In genomic region chr6:80183019-80183418, GRCh38 we compare ENCODE assay signal across 27 cellular contexts.
"Had no signal": no experiment of that assay in that cellular context is flagged by ENCODE, and none has a peak within 500 bp of the region (broad histone marks: within the 10 kb centered on the region; RNA-seq: fewer than 3 reads in every experiment).

No MANE protein-coding gene starts in this region.

- H3K27me3 Mint-ChIP-seq: activated CD4-positive, alpha-beta memory T cell treated with anti-CD3 and anti-CD28 coated beads for 36 hours; activated CD4-positive, alpha-beta T cell treated with anti-CD3 and anti-CD28 coated beads, Interleukin-2, amount 10 ng/mL, durations not matched to agents 24 days and 14 days; activated naive CD4-positive, alpha-beta T cell treated with anti-CD3 and anti-CD28 coated beads, Interleukin-2, amount 10 ng/mL, durations not matched to agents 7 days and 5 days; naive thymus-derived CD8-positive, alpha-beta T cell; stimulated activated naive B cell treated with anti-CD40 and anti-IgM and Interleukin-4, amounts not matched to agents 10 μg/mL and 1 μg/mL and 100 μg/mL, for 72 hours; T-helper 17 cell had no signal

- H3K36me3 ChIP-seq: right atrium auricular region, thyroid gland, WERI-Rb-1 had no signal

- H3K4me1 ChIP-seq: parathyroid adenoma, psoas muscle, right atrium auricular region, stomach had no signal

- H3K27ac Mint-ChIP-seq: activated CD4-positive, alpha-beta memory T cell treated with anti-CD3 and anti-CD28 coated beads for 36 hours; activated CD4-positive, alpha-beta T cell treated with anti-CD3 and anti-CD28 coated beads, Interleukin-2, amount 10 ng/mL, durations not matched to agents 24 days and 14 days; activated naive CD4-positive, alpha-beta T cell treated with anti-CD3 and anti-CD28 coated beads, Interleukin-2, amount 10 ng/mL, durations not matched to agents 7 days and 5 days; mesothelial cell of epicardium; stimulated activated naive B cell treated with anti-CD40 and anti-IgM and Interleukin-4, amounts not matched to agents 10 μg/mL and 1 μg/mL and 100 μg/mL, for 72 hours; T-helper 17 cell had no signal

- H3K27me3 ChIP-seq: foreskin keratinocyte, right atrium auricular region, stomach, thyroid gland had no signal

- H3K9me3 Mint-ChIP-seq: activated naive CD4-positive, alpha-beta T cell treated with anti-CD3 and anti-CD28 coated beads, Interleukin-2, amount 10 ng/mL, durations not matched to agents 7 days and 5 days had no signal

- H3K9ac ChIP-seq: parathyroid adenoma had no signal

- H3K9me3 ChIP-seq: psoas muscle, right atrium auricular region, stomach, thyroid gland had no signal

- H2AFZ ChIP-seq: parathyroid adenoma had no signal

- H3K27ac ChIP-seq: foreskin keratinocyte, parathyroid adenoma, psoas muscle, right atrium auricular region, stomach, thyroid gland, WERI-Rb-1 had no signal

- DNase-seq: activated CD4-positive, alpha-beta memory T cell treated with anti-CD3 and anti-CD28 coated beads for 36 hours; activated CD4-positive, alpha-beta T cell treated with anti-CD3 and anti-CD28 coated beads, Interleukin-2, amount 10 ng/mL, durations not matched to agents 24 days and 14 days; activated CD8-positive, alpha-beta memory T cell treated with anti-CD3 and anti-CD28 coated beads, Interleukin-2, amount 50 U/mL, for 4 hours; activated gamma-delta T cell; activated naive CD4-positive, alpha-beta T cell treated with anti-CD3 and anti-CD28 coated beads, Interleukin-2, amount 10 ng/mL, durations not matched to agents 7 days and 5 days; activated T-cell treated with anti-CD3 and anti-CD28 coated beads, Interleukin-2, amount 50 U/mL, for 1 hour; amniotic stem cell; caudate nucleus; left cardiac atrium; left ventricle myocardium superior; naive thymus-derived CD8-positive, alpha-beta T cell; occipital lobe; psoas muscle; stimulated activated CD4-positive, alpha-beta T cell treated with anti-CD3 and anti-CD28 coated beads, Interleukin-15, amount 100 ng/mL, for 24 hours; stimulated activated CD4-positive, alpha-beta T cell treated with anti-CD3 and anti-CD28 coated beads, Interleukin-2, amount 100 ng/mL, for 24 hours; stimulated activated naive B cell treated with anti-CD40 and anti-IgM and Interleukin-4, amounts not matched to agents 10 μg/mL and 1 μg/mL and 100 μg/mL, for 72 hours; stomach; T-helper 17 cell; T1000; thyroid gland; WERI-Rb-1 had no signal

- H3K4me3 ChIP-seq: psoas muscle, right atrium auricular region, stomach, thyroid gland had no signal

- H3K79me2 ChIP-seq: parathyroid adenoma had no signal

- ATAC-seq: activated CD4-positive, CD25-positive, alpha-beta regulatory T cell treated with anti-CD3 and anti-CD28 coated beads, Interleukin-2, amount 50 U/mL, for 24 hours; left cardiac atrium; left ventricle myocardium superior; naive thymus-derived CD8-positive, alpha-beta T cell; psoas muscle; stimulated activated naive B cell treated with anti-CD40 and anti-IgM and Interleukin-4, amounts not matched to agents 10 μg/mL and 1 μg/mL and 100 μg/mL, for 72 hours; T-helper 17 cell had no signal

- H3K4me3 Mint-ChIP-seq: activated CD4-positive, alpha-beta memory T cell treated with anti-CD3 and anti-CD28 coated beads for 36 hours; activated CD4-positive, alpha-beta T cell treated with anti-CD3 and anti-CD28 coated beads, Interleukin-2, amount 10 ng/mL, durations not matched to agents 24 days and 14 days; activated naive CD4-positive, alpha-beta T cell treated with anti-CD3 and anti-CD28 coated beads, Interleukin-2, amount 10 ng/mL, durations not matched to agents 7 days and 5 days; mesothelial cell of epicardium; naive thymus-derived CD8-positive, alpha-beta T cell; neural crest cell; stimulated activated naive B cell treated with anti-CD40 and anti-IgM and Interleukin-4, amounts not matched to agents 10 μg/mL and 1 μg/mL and 100 μg/mL, for 72 hours; T-helper 17 cell had no signal

- H3K36me3 Mint-ChIP-seq: activated naive CD4-positive, alpha-beta T cell treated with anti-CD3 and anti-CD28 coated beads, Interleukin-2, amount 10 ng/mL, durations not matched to agents 7 days and 5 days had no signal

- H3K4me1 Mint-ChIP-seq: activated CD4-positive, alpha-beta T cell treated with anti-CD3 and anti-CD28 coated beads, Interleukin-2, amount 10 ng/mL, durations not matched to agents 24 days and 14 days; activated naive CD4-positive, alpha-beta T cell treated with anti-CD3 and anti-CD28 coated beads, Interleukin-2, amount 10 ng/mL, durations not matched to agents 7 days and 5 days; mesothelial cell of epicardium; naive thymus-derived CD8-positive, alpha-beta T cell; neural crest cell; stimulated activated naive B cell treated with anti-CD40 and anti-IgM and Interleukin-4, amounts not matched to agents 10 μg/mL and 1 μg/mL and 100 μg/mL, for 72 hours had no signal
